1 cellular context compared by ENCODE assay signal in genomic region chr18:23143059-23143831, GRCh38.
TF ChIP-seq lines count a peak whose summit lies in the region.

No MANE protein-coding gene starts in this region.

TF ChIP-seq in K562, 482 proteins besides CTCF, POLR2A, EP300 and RAD21:
- TF ChIP-seq CEBPG (CRISPR knock-in tag; IDR thresholded peaks at IDR 0.05) (no peak), CEBPG (tag; conservative IDR thresholded peaks at IDR 0.05 in 1 of 2, IDR thresholded peaks at IDR 0.05 in 1 of 2) (no peak), THRA (IDR thresholded peaks at IDR 0.05) (no peak), ZNF280A (IDR thresholded peaks at IDR 0.05; ENCODE audit: low read depth, partially characterized antibody) (no peak), CEBPB (tag; IDR thresholded peaks at IDR 0.05) (peak; percentile 75), MCM2 (IDR thresholded peaks at IDR 0.05; ENCODE audit: low read depth) (no peak), IRF9 (tag; IDR thresholded peaks at IDR 0.05) (no peak)
